ENCODE assay signal across 1 cellular context in the genomic region with DNA sequence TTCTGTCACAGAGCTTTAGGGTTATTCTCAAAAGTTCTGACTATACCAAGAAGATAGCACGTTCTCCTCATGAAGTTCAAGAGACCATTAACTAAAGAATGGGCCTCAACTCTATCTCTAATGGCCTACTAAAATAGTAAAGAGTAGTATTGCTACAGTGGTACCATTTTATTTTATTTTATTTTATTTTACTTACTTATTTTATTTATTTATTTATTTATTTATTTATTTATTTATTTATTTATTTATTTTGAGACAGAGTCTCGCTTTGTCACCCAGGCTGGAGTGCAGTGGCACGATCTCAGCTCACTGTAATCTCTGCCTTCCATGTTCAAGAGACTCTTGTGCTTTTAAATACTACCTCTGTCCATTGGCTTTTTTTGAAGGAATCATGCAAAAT.
TF ChIP-seq lines count a peak whose summit lies in the region.

No MANE protein-coding gene starts in this region.

TF ChIP-seq in HEK293, 187 proteins besides CTCF, POLR2A, EP300 and RAD21 (continued from another document):
- TF ChIP-seq, protein P1, sequence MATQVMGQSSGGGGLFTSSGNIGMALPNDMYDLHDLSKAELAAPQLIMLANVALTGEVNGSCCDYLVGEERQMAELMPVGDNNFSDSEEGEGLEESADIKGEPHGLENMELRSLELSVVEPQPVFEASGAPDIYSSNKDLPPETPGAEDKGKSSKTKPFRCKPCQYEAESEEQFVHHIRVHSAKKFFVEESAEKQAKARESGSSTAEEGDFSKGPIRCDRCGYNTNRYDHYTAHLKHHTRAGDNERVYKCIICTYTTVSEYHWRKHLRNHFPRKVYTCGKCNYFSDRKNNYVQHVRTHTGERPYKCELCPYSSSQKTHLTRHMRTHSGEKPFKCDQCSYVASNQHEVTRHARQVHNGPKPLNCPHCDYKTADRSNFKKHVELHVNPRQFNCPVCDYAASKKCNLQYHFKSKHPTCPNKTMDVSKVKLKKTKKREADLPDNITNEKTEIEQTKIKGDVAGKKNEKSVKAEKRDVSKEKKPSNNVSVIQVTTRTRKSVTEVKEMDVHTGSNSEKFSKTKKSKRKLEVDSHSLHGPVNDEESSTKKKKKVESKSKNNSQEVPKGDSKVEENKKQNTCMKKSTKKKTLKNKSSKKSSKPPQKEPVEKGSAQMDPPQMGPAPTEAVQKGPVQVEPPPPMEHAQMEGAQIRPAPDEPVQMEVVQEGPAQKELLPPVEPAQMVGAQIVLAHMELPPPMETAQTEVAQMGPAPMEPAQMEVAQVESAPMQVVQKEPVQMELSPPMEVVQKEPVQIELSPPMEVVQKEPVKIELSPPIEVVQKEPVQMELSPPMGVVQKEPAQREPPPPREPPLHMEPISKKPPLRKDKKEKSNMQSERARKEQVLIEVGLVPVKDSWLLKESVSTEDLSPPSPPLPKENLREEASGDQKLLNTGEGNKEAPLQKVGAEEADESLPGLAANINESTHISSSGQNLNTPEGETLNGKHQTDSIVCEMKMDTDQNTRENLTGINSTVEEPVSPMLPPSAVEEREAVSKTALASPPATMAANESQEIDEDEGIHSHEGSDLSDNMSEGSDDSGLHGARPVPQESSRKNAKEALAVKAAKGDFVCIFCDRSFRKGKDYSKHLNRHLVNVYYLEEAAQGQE (tag by site-specific recombination; IDR thresholded peaks at IDR 0.05) = peak; percentile 36; the same call in 1 of the 2 replicates
- TF ChIP-seq ZBTB8A (tag by site-specific recombination; IDR thresholded peaks at IDR 0.05) (0 out of 2 replicates have a peak, but pooled peaks have one; percentile 33), ZNF394 (tag by site-specific recombination; IDR thresholded peaks at IDR 0.05; ENCODE audit: borderline replicate concordance) (peak; percentile 52; the same call in 1 of the 2 replicates)
- TF ChIP-seq, protein P2, sequence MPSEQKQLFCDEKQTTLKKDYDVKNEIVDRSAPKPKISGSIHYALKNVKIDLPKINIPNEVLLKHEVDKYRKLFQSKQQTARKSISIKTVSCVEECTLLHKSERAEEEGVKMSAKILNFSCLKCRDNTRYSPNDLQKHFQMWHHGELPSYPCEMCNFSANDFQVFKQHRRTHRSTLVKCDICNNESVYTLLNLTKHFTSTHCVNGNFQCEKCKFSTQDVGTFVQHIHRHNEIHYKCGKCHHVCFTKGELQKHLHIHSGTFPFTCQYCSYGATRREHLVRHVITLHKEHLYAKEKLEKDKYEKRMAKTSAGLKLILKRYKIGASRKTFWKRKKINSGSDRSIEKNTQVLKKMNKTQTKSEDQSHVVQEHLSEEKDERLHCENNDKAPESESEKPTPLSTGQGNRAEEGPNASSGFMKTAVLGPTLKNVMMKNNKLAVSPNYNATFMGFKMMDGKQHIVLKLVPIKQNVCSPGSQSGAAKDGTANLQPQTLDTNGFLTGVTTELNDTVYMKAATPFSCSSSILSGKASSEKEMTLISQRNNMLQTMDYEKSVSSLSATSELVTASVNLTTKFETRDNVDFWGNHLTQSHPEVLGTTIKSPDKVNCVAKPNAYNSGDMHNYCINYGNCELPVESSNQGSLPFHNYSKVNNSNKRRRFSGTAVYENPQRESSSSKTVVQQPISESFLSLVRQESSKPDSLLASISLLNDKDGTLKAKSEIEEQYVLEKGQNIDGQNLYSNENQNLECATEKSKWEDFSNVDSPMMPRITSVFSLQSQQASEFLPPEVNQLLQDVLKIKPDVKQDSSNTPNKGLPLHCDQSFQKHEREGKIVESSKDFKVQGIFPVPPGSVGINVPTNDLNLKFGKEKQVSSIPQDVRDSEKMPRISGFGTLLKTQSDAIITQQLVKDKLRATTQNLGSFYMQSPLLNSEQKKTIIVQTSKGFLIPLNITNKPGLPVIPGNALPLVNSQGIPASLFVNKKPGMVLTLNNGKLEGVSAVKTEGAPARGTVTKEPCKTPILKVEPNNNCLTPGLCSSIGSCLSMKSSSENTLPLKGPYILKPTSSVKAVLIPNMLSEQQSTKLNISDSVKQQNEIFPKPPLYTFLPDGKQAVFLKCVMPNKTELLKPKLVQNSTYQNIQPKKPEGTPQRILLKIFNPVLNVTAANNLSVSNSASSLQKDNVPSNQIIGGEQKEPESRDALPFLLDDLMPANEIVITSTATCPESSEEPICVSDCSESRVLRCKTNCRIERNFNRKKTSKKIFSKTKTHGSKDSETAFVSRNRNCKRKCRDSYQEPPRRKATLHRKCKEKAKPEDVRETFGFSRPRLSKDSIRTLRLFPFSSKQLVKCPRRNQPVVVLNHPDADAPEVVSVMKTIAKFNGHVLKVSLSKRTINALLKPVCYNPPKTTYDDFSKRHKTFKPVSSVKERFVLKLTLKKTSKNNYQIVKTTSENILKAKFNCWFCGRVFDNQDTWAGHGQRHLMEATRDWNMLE (tag by site-specific recombination; conservative IDR thresholded peaks at IDR 0.05; ENCODE audit: low read depth) = peak; percentile 53; the same call in 1 of the 2 replicates
TF ChIP-seq in HEK293: peak in this region for 8; not testable (repeated sequence) for 179.
